In the genomic region with DNA sequence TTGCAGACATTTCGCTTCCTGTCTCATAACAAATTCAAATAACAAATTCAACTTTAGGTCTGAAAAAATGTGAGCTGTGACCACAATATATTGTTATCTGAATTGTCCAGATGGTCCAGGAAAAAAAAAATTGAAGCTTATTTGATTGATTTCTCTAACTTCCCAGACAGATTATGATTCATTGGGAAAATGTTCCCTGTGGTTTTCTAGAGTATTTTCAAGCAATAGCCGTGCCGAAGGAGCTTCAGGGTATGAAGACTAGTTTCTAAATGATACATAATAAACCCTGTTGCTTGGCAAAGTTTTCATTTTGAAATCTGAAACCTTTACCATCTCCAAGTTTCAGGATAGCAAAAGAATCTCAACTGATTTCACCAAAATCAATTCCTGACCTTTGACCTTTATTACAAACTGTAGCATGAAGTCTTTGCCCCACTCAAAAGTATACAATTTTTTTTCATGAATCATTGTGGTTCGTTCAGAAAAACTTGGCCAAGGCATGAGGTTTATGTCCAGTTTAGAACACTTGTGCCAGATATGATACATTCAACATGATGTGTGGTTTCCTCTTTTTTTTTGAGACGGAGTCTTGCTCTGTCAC, we compare ENCODE assay signal across 9 cellular contexts.
A peak's percentile ranks its signal among the peaks of the same experiment; 100 is the strongest.
DNase-seq lines count a peak whose midpoint lies in the region; ATAC-seq and TF ChIP-seq lines count a peak whose summit lies in the region.
"Had no signal": no experiment of that assay in that cellular context is flagged by ENCODE, and none has a peak within 500 bp of the region (broad histone marks: within the 10 kb centered on the region; RNA-seq: fewer than 3 reads in every experiment).

No MANE protein-coding gene starts in this region.

- CTCF ChIA-PET in BJ (lab: Yijun Ruan, JAX) = interaction anchor here (0.9 kb wide), 1 partner anchor 213 kb away, joined by 3 read pairs; no protein-coding TSS in a partner anchor

- H3K27ac ChIP-seq in prostate gland = peak overlapping the region; percentile 74 to 77

- H3K4me1 ChIP-seq in prostate gland (replicated peaks) = no peaks in the 10 kb centered on the region

- peak; percentile 92 for DNase-seq in BJ (ENCODE audit: low read depth)
- DNase-seq in MV-4-11 (lab: John Stamatoyannopoulos, UW) = peak; percentile 88
- DNase-seq in dermis blood vessel endothelial cell = peak; percentile 89
- DNase-seq in prostate gland (ENCODE audit: low spot score) = no peak
- no peak for DNase-seq in NCI-H146 treated with DMSO at 0.1 percent for 48 hours (lab: John Stamatoyannopoulos, UW; ENCODE audit: unreplicated experiment)
- DNase-seq in activated CD8-positive, alpha-beta memory T cell treated with anti-CD3 and anti-CD28 coated beads, Interleukin-2, amount 50 U/mL, for 48 hours = no peak

- intact Hi-C loops in prostate gland (cut with DNase I) = no loop called here

- POLR2A ChIA-PET in BJ (lab: Charles Lee) = interaction anchor here (0.5 to 0.6 kb wide), 2 partner anchors 302 to 400 kb away, joined by 3 read pairs; partner anchors contain the start of gene MTPAP

- ATAC-seq in GM19463 (IDR thresholded peaks at IDR 0.05; ENCODE audit: unreplicated experiment) (no peak), HG03354 (IDR thresholded peaks at IDR 0.05; ENCODE audit: poor library complexity, severe bottlenecking, unreplicated experiment) (no peak)

- H3K4me3 ChIP-seq in BJ (ENCODE audit: low read depth, low read length) (no peak overlapping the region), prostate gland (no peak overlapping the region)
- H3K4me3 ChIP-seq: cardiac muscle cell had no signal

- H3K27me3 ChIP-seq in BJ (ENCODE audit: control insufficient read depth, insufficient read depth, low read length) = peaks cover 14% of the 10 kb centered on the region
- H3K27me3 ChIP-seq in prostate gland (replicated peaks; ENCODE audit: insufficient read depth) = no peaks in the 10 kb centered on the region
- H3K27me3 ChIP-seq: cardiac muscle cell had no signal

- no peak for TF ChIP-seq CTCF in BJ (IDR thresholded peaks at IDR 0.05; ENCODE audit: insufficient read depth, low read depth, low read length)
- no peak for TF ChIP-seq CTCF in prostate gland (IDR thresholded peaks at IDR 0.05)

- no peaks in the 10 kb centered on the region for H3K36me3 ChIP-seq in BJ (ENCODE audit: control insufficient read depth, insufficient read depth, low read length)
- H3K36me3 ChIP-seq in prostate gland = no peaks in the 10 kb centered on the region
- H3K36me3 ChIP-seq: cardiac muscle cell had no signal

- 43% methylated on average over 5 of the region's 5 CpGs for WGBS in prostate gland

- H3K9me3 ChIP-seq in prostate gland = no peaks in the 10 kb centered on the region

- TF ChIP-seq POLR2A in prostate gland (IDR thresholded peaks at IDR 0.05) = no peak

Comparison
In these comparisons a context has a peak if more than half of its experiments do, and no peak if none do; other contexts are left out.
1. DNase-seq: peak in BJ (single experiment), MV-4-11 (single experiment) and dermis blood vessel endothelial cell (single experiment); none in prostate gland (single experiment), NCI-H146 treated with DMSO at 0.1 percent for 48 hours (single experiment) and activated CD8-positive, alpha-beta memory T cell treated with anti-CD3 and anti-CD28 coated beads, Interleukin-2, amount 50 U/mL, for 48 hours (single experiment).